In the genomic region with DNA sequence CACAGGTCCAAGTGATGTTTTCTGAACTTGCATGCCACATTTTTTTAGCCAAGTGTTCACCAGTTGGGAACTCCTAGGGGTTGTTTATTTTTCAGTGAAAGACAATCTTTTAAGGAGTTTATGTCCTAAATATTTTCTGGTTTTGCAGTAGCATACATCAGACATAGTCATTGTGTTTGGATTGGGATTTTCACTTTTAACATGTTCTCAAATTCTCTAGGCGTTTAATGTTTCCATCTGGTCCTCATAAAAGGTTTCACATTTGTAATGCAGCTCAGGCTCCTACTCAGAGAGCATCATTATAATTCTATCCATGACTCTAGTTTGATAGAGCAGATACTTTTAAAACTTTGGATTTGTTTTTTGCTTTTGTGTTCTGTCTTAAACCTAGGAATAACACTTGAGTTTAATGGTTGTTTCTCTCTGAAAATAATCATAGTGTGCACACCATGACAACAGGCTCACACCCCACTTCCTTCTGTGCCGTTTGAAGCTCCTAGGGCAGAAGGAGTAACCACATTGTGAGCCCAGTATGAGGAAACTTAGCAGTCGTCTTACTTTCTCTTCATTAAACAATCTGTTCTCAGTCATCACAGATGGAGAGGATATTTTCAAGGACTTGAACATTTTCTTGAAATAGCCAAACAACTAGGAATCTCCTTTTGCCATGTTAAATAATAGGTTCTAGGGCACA, we compare ENCODE assay signal across 1 cellular context.
TF ChIP-seq lines count a peak whose summit lies in the region.

No MANE protein-coding gene starts in this region.

TF ChIP-seq in HEK293, 187 proteins besides CTCF, POLR2A, EP300 and RAD21 (continued from another document):
- TF ChIP-seq, protein P1, sequence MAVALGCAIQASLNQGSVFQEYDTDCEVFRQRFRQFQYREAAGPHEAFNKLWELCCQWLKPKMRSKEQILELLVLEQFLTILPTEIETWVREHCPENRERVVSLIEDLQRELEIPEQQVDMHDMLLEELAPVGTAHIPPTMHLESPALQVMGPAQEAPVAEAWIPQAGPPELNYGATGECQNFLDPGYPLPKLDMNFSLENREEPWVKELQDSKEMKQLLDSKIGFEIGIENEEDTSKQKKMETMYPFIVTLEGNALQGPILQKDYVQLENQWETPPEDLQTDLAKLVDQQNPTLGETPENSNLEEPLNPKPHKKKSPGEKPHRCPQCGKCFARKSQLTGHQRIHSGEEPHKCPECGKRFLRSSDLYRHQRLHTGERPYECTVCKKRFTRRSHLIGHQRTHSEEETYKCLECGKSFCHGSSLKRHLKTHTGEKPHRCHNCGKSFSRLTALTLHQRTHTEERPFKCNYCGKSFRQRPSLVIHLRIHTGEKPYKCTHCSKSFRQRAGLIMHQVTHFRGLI (tag by site-specific recombination; IDR thresholded peaks at IDR 0.05): no peak
- no peak for TF ChIP-seq TCF7L2 (IDR thresholded peaks at IDR 0.05; ENCODE audit: borderline replicate concordance, low read depth, low read length)
